ENCODE assay signal across 1 cellular context in genomic region chr12:50520345-50520744, GRCh38.
TF ChIP-seq lines count a peak whose summit lies in the region.

No MANE protein-coding gene starts in this region.

TF ChIP-seq in HepG2, 621 proteins besides CTCF, POLR2A, EP300 and RAD21:
- TF ChIP-seq ZNF318 (CRISPR knock-in tag; IDR thresholded peaks at IDR 0.05), result no peak
